ENCODE assay signal across 1 cellular context in genomic region chr9:79012561-79012960, GRCh38.
TF ChIP-seq lines count a peak whose summit lies in the region.

No MANE protein-coding gene starts in this region.

TF ChIP-seq in GM23338, 12 proteins besides CTCF, POLR2A, EP300 and RAD21 (continued from another document):
- TF ChIP-seq ZNF462 (CRISPR knock-in tag; IDR thresholded peaks at IDR 0.05) = no peak
- TF ChIP-seq STAT1 (IDR thresholded peaks at IDR 0.05; ENCODE audit: unreplicated experiment) = no peak
- TF ChIP-seq POLR2AphosphoS5 (IDR thresholded peaks at IDR 0.05; ENCODE audit: low read depth) = no peak
TF ChIP-seq in GM23338: peak in this region for 0.
